13 cellular contexts compared by ENCODE assay signal in the genomic region with DNA sequence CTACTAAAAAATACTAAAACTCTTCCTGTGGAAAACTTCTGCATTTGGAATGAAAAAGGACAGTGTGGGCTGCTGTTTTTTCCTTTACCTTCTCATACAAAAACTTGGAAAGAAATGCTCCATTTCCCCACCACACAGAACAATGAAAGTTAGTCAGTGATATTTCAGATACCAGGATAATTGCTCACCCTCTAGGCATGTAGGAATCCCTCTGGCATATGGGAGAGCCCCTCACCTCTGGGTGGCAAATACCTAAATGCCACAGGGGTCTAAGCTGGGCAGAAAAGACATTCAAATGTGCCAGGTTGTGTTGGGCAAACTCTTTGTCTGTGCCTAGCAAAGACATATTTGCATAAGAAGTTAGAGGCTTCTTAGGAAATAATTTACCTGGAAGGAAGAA.
DNase-seq lines count a peak whose midpoint lies in the region; ATAC-seq and TF ChIP-seq lines count a peak whose summit lies in the region.
"Had no signal": no experiment of that assay in that cellular context is flagged by ENCODE, and none has a peak within 500 bp of the region (broad histone marks: within the 10 kb centered on the region; RNA-seq: fewer than 3 reads in every experiment).

No MANE protein-coding gene starts in this region.

- peak; percentile 44 for DNase-seq in Daoy (ENCODE audit: low read depth)
- peak; percentile 42 for DNase-seq in M059J (ENCODE audit: low read depth)
- peak; percentile 30 for DNase-seq in choroid plexus epithelial cell (ENCODE audit: low read depth)
- DNase-seq in non-pigmented ciliary epithelial cell (ENCODE audit: low read depth): peak; percentile 15
- no peak for DNase-seq in NCI-H526 treated with DMSO at 0.1 percent for 48 hours (lab: John Stamatoyannopoulos, UW)
- no peak for DNase-seq in mucosa of gallbladder (ENCODE audit: low spot score)
- no peak for DNase-seq in HuH-7.5 (ENCODE audit: low spot score)
- DNase-seq: activated CD4-positive, alpha-beta T cell treated with anti-CD3 and anti-CD28 coated beads, Interleukin-2, amount 10 ng/mL, durations not matched to agents 24 days and 14 days; activated T-cell treated with anti-CD3 and anti-CD28 coated beads, Interleukin-2, amount 50 U/mL, for 24 hours; BE2C; DMS79 treated with DMSO at 0.1 percent for 48 hours; psoas muscle had no signal

- TF ChIP-seq CTCF in choroid plexus epithelial cell (conservative IDR thresholded peaks at IDR 0.05; ENCODE audit: low read depth, low read length): no peak

- H3K4me3 ChIP-seq in choroid plexus epithelial cell (ENCODE audit: low read depth, low read length): no peak overlapping the region
- H3K4me3 ChIP-seq: psoas muscle had no signal

- no peak for ATAC-seq in HG03108 (IDR thresholded peaks at IDR 0.05; ENCODE audit: unreplicated experiment)
- ATAC-seq: psoas muscle had no signal

Comparison
In these comparisons a context has a peak if more than half of its experiments do, and no peak if none do; other contexts are left out.
1. DNase-seq: peak in Daoy (single experiment), M059J (single experiment), choroid plexus epithelial cell (single experiment) and non-pigmented ciliary epithelial cell (single experiment); none in NCI-H526 treated with DMSO at 0.1 percent for 48 hours (single experiment), mucosa of gallbladder (single experiment) and HuH-7.5 (single experiment).